ENCODE assay signal across 27 cellular contexts in the genomic region with DNA sequence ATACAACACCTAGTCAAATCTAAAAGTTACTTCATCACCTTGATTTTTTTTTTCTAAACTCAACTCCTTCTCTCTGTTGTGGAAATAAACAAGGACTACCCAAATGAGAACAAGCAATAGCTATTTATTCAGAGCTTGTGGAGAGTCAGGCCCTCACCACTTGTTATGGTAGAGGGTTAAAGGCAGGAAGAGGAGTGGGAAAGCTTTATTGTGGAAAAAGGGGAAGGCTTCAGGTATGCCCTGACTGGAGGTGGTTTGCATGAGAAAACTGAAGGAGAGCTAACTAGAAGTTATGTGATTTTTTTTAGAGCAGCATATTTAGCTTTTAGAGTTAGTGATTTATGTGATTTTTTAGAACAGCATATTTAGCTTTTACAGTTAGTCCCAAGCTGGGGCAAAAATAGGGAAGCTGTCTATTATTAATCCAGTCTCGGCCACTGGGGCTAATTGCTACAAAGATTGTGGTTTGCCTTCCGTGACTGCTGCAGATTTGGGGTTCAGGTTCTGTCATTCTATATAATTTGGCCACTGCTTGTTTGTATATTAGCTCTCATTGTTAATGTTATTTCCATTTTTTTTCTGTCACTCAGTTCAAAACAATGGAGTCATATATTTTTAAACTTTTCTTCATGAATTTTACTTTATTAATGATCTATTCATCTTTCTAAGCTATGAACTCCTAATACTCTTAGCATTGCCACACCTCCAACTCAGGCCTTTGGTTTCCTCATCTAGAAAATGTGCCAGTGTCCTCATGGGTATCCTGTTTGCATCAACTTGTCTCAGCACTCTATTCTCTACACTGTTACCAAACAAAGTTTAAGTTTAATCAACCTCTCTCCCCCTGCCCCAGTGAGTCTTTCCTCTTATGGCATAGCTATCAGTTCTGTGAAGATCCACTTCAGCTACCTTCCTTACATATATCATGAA.
"Had no signal": no experiment of that assay in that cellular context is flagged by ENCODE, and none has a peak within 500 bp of the region (broad histone marks: within the 10 kb centered on the region; RNA-seq: fewer than 3 reads in every experiment).

No MANE protein-coding gene starts in this region.

- DNase-seq: activated B cell treated with CpG ODN at 0.5 μM for 24 hours; activated CD4-positive, alpha-beta T cell treated with anti-CD3 and anti-CD28 coated beads for 36 hours; activated CD4-positive, alpha-beta T cell treated with anti-CD3 and anti-CD28 coated beads, Interleukin-2, amount 50 U/mL, for 4 hours; activated CD8-positive, alpha-beta memory T cell treated with anti-CD3 and anti-CD28 coated beads for 24 hours; activated CD8-positive, alpha-beta memory T cell treated with anti-CD3 and anti-CD28 coated beads, Interleukin-2, amount 50 U/mL, for 4 hours; activated T-cell treated with anti-CD3 and anti-CD28 coated beads, Interleukin-2, amount 50 U/mL, for 24 hours; brain microvascular endothelial cell; caudate nucleus; dermis blood vessel endothelial cell; effector CD8-positive, alpha-beta T cell; foreskin melanocyte; midbrain; pancreas; psoas muscle; spleen; stimulated activated CD4-positive, alpha-beta T cell treated with anti-CD3 and anti-CD28 coated beads, Interleukin-4, amount 100 ng/mL, for 1 hour; stimulated activated naive CD8-positive, alpha-beta T cell treated with anti-CD3 and anti-CD28 coated beads, Interleukin-15, Interleukin-2, amounts not matched to agents 100 U/mL and 50 U/mL, for 24 hours; substantia nigra; T1000; thyroid gland; upper lobe of right lung had no signal

- H3K27ac Mint-ChIP-seq: activated B cell treated with CpG ODN at 0.5 μM for 24 hours; activated CD4-positive, alpha-beta T cell treated with anti-CD3 and anti-CD28 coated beads for 36 hours; activated naive CD4-positive, alpha-beta T cell treated with anti-CD3 and anti-CD28 coated beads, Interleukin-2, amount 50 U/mL, for 72 hours; activated T-cell treated with anti-CD3 and anti-CD28 coated beads, Interleukin-2, amount 50 U/mL, for 24 hours; activated T-helper 17 cell treated with anti-CD3 and anti-CD28 coated beads, Interleukin-2, amount 50 U/mL, for 72 hours; nephron had no signal

- H3K36me3 ChIP-seq: ascending aorta, brain microvascular endothelial cell, neutrophil, pancreas, right atrium auricular region, spleen, thyroid gland, upper lobe of right lung had no signal

- H3K27me3 Mint-ChIP-seq: activated B cell treated with CpG ODN at 0.5 μM for 24 hours; activated CD4-positive, alpha-beta T cell treated with anti-CD3 and anti-CD28 coated beads for 36 hours; activated T-cell treated with anti-CD3 and anti-CD28 coated beads, Interleukin-2, amount 50 U/mL, for 24 hours; activated T-helper 17 cell treated with anti-CD3 and anti-CD28 coated beads, Interleukin-2, amount 50 U/mL, for 72 hours had no signal

- H3K4me3 Mint-ChIP-seq: activated B cell treated with CpG ODN at 0.5 μM for 24 hours; activated CD4-positive, alpha-beta T cell treated with anti-CD3 and anti-CD28 coated beads for 36 hours; activated T-cell treated with anti-CD3 and anti-CD28 coated beads, Interleukin-2, amount 50 U/mL, for 24 hours; activated T-helper 17 cell treated with anti-CD3 and anti-CD28 coated beads, Interleukin-2, amount 50 U/mL, for 72 hours; nephron had no signal

- H3K9me3 ChIP-seq: ascending aorta, neutrophil, pancreas, psoas muscle, right atrium auricular region, thyroid gland, upper lobe of right lung had no signal

- ATAC-seq: activated CD4-positive, alpha-beta T cell treated with anti-CD3 and anti-CD28 coated beads for 36 hours; activated naive CD4-positive, alpha-beta T cell treated with anti-CD3 and anti-CD28 coated beads, Interleukin-2, amount 50 U/mL, for 72 hours; activated T-helper 17 cell treated with anti-CD3 and anti-CD28 coated beads, Interleukin-2, amount 50 U/mL, for 72 hours; pancreas; psoas muscle; stimulated activated naive CD8-positive, alpha-beta T cell treated with anti-CD3 and anti-CD28 coated beads, Interleukin-15, Interleukin-2, amounts not matched to agents 100 U/mL and 50 U/mL, for 24 hours; upper lobe of right lung had no signal

- H3K4me1 Mint-ChIP-seq: activated B cell treated with CpG ODN at 0.5 μM for 24 hours; activated CD4-positive, alpha-beta T cell treated with anti-CD3 and anti-CD28 coated beads for 36 hours; activated T-helper 17 cell treated with anti-CD3 and anti-CD28 coated beads, Interleukin-2, amount 50 U/mL, for 72 hours; nephron had no signal

- H3K27me3 ChIP-seq: ascending aorta, brain microvascular endothelial cell, neutrophil, pancreas, right atrium auricular region, spleen, thyroid gland, upper lobe of right lung had no signal

- H3K4me3 ChIP-seq: ascending aorta, pancreas, psoas muscle, right atrium auricular region, spleen, thyroid gland, upper lobe of right lung had no signal

- H3K4me1 ChIP-seq: ascending aorta, pancreas, psoas muscle, right atrium auricular region, spleen, thyroid gland, upper lobe of right lung had no signal
